In genomic region chr6:35174043-35174434, GRCh38 we compare ENCODE assay signal across 20 cellular contexts. TPM values are rescaled to one million over a fixed set of nuclear protein-coding genes. Genes with fewer than 3 reads are reported as not detected.
DNase-seq lines count a peak whose midpoint lies in the region; ATAC-seq, FAIRE-seq and TF ChIP-seq lines count a peak whose summit lies in the region.
"Had no signal": no experiment of that assay in that cellular context is flagged by ENCODE, and none has a peak within 500 bp of the region (broad histone marks: within the 10 kb centered on the region; RNA-seq: fewer than 3 reads in every experiment).

No MANE protein-coding gene starts in this region.

- H3K14ac ChIP-seq in IMR-90 (replicated peaks; ENCODE audit: low read depth, low read length) = no peak overlapping the region; the same call in 1 of the 2 replicates

- POLR2A ChIA-PET in IMR-90 (lab: Charles Lee; ENCODE audit: unreplicated experiment) (no interaction called here), A673 (lab: Charles Lee; ENCODE audit: low non-redundant PET) (no interaction called here)

- H3K4me1 ChIP-seq in IMR-90 (ENCODE audit: control insufficient read depth, insufficient read depth, low read length) (peaks cover 20% of the 10 kb centered on the region), astrocyte (ENCODE audit: insufficient read depth, low read length) (peaks cover 46% of the 10 kb centered on the region), osteoblast (ENCODE audit: insufficient read depth, low read length) (peaks cover 70% of the 10 kb centered on the region), A673 (ENCODE audit: insufficient read depth, low read length, poor library complexity, severe bottlenecking) (no peaks in the 10 kb centered on the region)

- no peaks in the 10 kb centered on the region for H4K20me1 ChIP-seq in IMR-90 (ENCODE audit: insufficient read depth, low read length)
- H4K20me1 ChIP-seq in astrocyte (ENCODE audit: insufficient read depth, low read length) = no peaks in the 10 kb centered on the region
- no peaks in the 10 kb centered on the region for H4K20me1 ChIP-seq in osteoblast (ENCODE audit: insufficient read depth, low read length)

- H4K5ac ChIP-seq in IMR-90 (ENCODE audit: low read depth, low read length) = no peak overlapping the region

- peaks cover 15% of the 10 kb centered on the region for H3K4me1 Mint-ChIP-seq in astrocyte (ENCODE audit: low read depth, unreplicated experiment)

- no peak overlapping the region for H3K56ac ChIP-seq in IMR-90 (ENCODE audit: extremely low read depth, insufficient read depth, low read length)

- H3K9ac ChIP-seq in IMR-90 (ENCODE audit: low read depth, low read length) (no peak overlapping the region), astrocyte (ENCODE audit: low read length) (no peak overlapping the region)
- H3K9ac ChIP-seq: KMS-11 had no signal

- peak overlapping the region; percentile 75 for H2AK5ac ChIP-seq in IMR-90 (ENCODE audit: low read depth, low read length)

- 0 out of 2 replicates have a peak overlapping the region, but pooled peaks have one; percentile 18 for H3K23ac ChIP-seq in IMR-90 (ENCODE audit: low read depth, low read length)

- dilution Hi-C loops in IMR-90 (cut with HindIII; ENCODE audit: low sequenced_read_pairs, unreplicated experiment) = no loop called here

- no peak for TF ChIP-seq RAD21 in IMR-90 (IDR thresholded peaks at IDR 0.05; ENCODE audit: low read length)

- H2BK120ac ChIP-seq in IMR-90 (ENCODE audit: low read depth, low read length) = peak overlapping the region; percentile 38; the same call in 1 of the 2 replicates

- H3K79me1 ChIP-seq in IMR-90 (ENCODE audit: low read depth in 1 of 2, low read length in 2 of 2) = peaks cover 0 to 3% of the 10 kb centered on the region in 2 experiments; a peak in 1 of 4 replicates

- peaks cover 36% of the 10 kb centered on the region for H3K9me1 ChIP-seq in IMR-90 (ENCODE audit: insufficient read depth, low read length)

- WGBS in IMR-90 (ENCODE audit: extremely low coverage in 2 of 2, insufficient read length in 1 of 2), 2 experiments = no CpG with 5 or more reads among the region's 3 CpGs

- no peak overlapping the region; a peak in 1 of 4 replicates for H4K8ac ChIP-seq in IMR-90 (ENCODE audit: low read depth in 2 of 2, low read length in 2 of 2)

- no TSS peak for BruUV-seq in IMR-90 (replicated peaks; lab: Mats Ljungman, UMichigan)
- BruUV-seq in A673 (replicated peaks; lab: Mats Ljungman, UMichigan) = no TSS peak

- no peaks in the 10 kb centered on the region for H3K79me2 ChIP-seq in astrocyte (ENCODE audit: insufficient read depth, low read length)
- H3K79me2 ChIP-seq in osteoblast (ENCODE audit: insufficient read depth, low read length) = peaks cover 7% of the 10 kb centered on the region

- no peak for ATAC-seq in IMR-90 (ENCODE audit: low read depth)
- ATAC-seq in GM21390 (IDR thresholded peaks at IDR 0.05; ENCODE audit: unreplicated experiment) = no peak

- H3K9me3 ChIP-seq in IMR-90 (ENCODE audit: control insufficient read depth, insufficient read depth, low read length) (no peaks in the 10 kb centered on the region), astrocyte (ENCODE audit: insufficient read depth, low read depth, low read length) (no peaks in the 10 kb centered on the region), osteoblast (ENCODE audit: low read depth, low read length) (no peaks in the 10 kb centered on the region), A673 (ENCODE audit: low read depth, low read length, poor library complexity, severe bottlenecking) (no peaks in the 10 kb centered on the region)
- H3K9me3 ChIP-seq: MG63 had no signal

- H2BK5ac ChIP-seq in IMR-90 (ENCODE audit: low read depth, low read length, poor library complexity, severe bottlenecking) = no peak overlapping the region

- TF ChIP-seq CTCF in IMR-90 (conservative IDR thresholded peaks at IDR 0.05; ENCODE audit: low read depth, low read length) = no peak
- no peak for TF ChIP-seq CTCF in astrocyte (IDR thresholded peaks at IDR 0.05; ENCODE audit: insufficient read depth, low read depth, low read length)
- no peak for TF ChIP-seq CTCF in osteoblast (IDR thresholded peaks at IDR 0.05; ENCODE audit: extremely low read depth, low read depth, low read length)
- TF ChIP-seq CTCF in A673 (conservative IDR thresholded peaks at IDR 0.05; ENCODE audit: low read depth, low read length) = no peak

- H2AK9ac ChIP-seq in IMR-90 (replicated peaks; ENCODE audit: low read depth, low read length, poor library complexity) = no peak overlapping the region

- DNase-seq in activated CD8-positive, alpha-beta memory T cell treated with anti-CD3 and anti-CD28 coated beads, Interleukin-2, amount 50 U/mL, for 48 hours = peak; percentile 36
- DNase-seq in activated CD8-positive, alpha-beta memory T cell treated with anti-CD3 and anti-CD28 coated beads for 24 hours = no peak
- DNase-seq in IMR-90 (no peak), astrocyte (ENCODE audit: low read depth) (no peak), osteoblast (ENCODE audit: insufficient read length, low spot score, missing footprints) (no peak), A673 (ENCODE audit: low spot score) (no peak), GM19240 (ENCODE audit: insufficient read length, low spot score) (no peak)
- DNase-seq: DMS53, NCI-H1092 treated with DMSO at 0.1 percent for 48 hours, NCI-H1694, NCI-H2107, NCI-H2227 treated with DMSO at 0.1 percent for 48 hours, NCI-H524, SHP77 treated with DMSO at 0.1 percent for 48 hours had no signal

- H2AFZ ChIP-seq in IMR-90 (replicated peaks; ENCODE audit: low read length, poor library complexity) (peak overlapping the region; percentile 69), astrocyte (ENCODE audit: low read depth, low read length) (peak overlapping the region; percentile 29), osteoblast (ENCODE audit: low read length) (peak overlapping the region; percentile 52)

- no peak overlapping the region for H3K27ac Mint-ChIP-seq in astrocyte (ENCODE audit: unreplicated experiment)
- H3K27ac Mint-ChIP-seq: CD4-positive, CD25-positive, alpha-beta regulatory T cell had no signal

- intact Hi-C loops in IMR-90 (cut with micrococcal nuclease) (no loop called here), A673 (cut with micrococcal nuclease; ENCODE audit: unreplicated experiment) (no loop called here)

- peaks cover 14% of the 10 kb centered on the region for H3K27me3 Mint-ChIP-seq in astrocyte (ENCODE audit: low read depth, unreplicated experiment)

- no peak overlapping the region; the same call in 1 of the 2 replicates for H4K91ac ChIP-seq in IMR-90 (ENCODE audit: insufficient read depth, low read depth, low read length)

- CTCF ChIA-PET in IMR-90 (lab: Yijun Ruan, JAX) = interaction anchor here (0.9 kb wide), 1 partner anchor 22 kb away, joined by 3 read pairs; no protein-coding TSS in a partner anchor
- CTCF ChIA-PET in A673 (lab: Charles Lee) = no interaction called here

- no peak for FAIRE-seq in astrocyte (lab: Jason Lieb, UNC)
- FAIRE-seq: GM19239 had no signal

- H3K36me3 ChIP-seq in IMR-90 (ENCODE audit: control insufficient read depth, insufficient read depth, low read length) (no peaks in the 10 kb centered on the region), astrocyte (ENCODE audit: insufficient read depth, low read length) (no peaks in the 10 kb centered on the region), osteoblast (ENCODE audit: insufficient read depth, low read length) (no peaks in the 10 kb centered on the region), A673 (ENCODE audit: insufficient read depth, low read length, poor library complexity, severe bottlenecking) (no peaks in the 10 kb centered on the region)
- H3K36me3 ChIP-seq: MG63 had no signal

- H3K9me3 Mint-ChIP-seq in astrocyte (ENCODE audit: unreplicated experiment) = no peaks in the 10 kb centered on the region

- H3K4me2 ChIP-seq in IMR-90 (ENCODE audit: low read depth, low read length) (no peak overlapping the region), astrocyte (ENCODE audit: low read length) (no peak overlapping the region), osteoblast (ENCODE audit: insufficient read depth, low read length) (peak overlapping the region; percentile 11)
- H3K4me2 ChIP-seq: KMS-11 had no signal

- H3K27me3 ChIP-seq in IMR-90 (ENCODE audit: control insufficient read depth, insufficient read depth, low read length) (no peaks in the 10 kb centered on the region), astrocyte (ENCODE audit: insufficient read depth, low read length) (no peaks in the 10 kb centered on the region), osteoblast (ENCODE audit: insufficient read depth, low read length) (no peaks in the 10 kb centered on the region), A673 (replicated peaks; ENCODE audit: insufficient read depth, low read depth, low read length, poor library complexity) (no peaks in the 10 kb centered on the region)
- H3K27me3 ChIP-seq: MG63 had no signal

- H3K36me3 Mint-ChIP-seq in astrocyte (ENCODE audit: low read depth, unreplicated experiment) = no peaks in the 10 kb centered on the region
- H3K36me3 Mint-ChIP-seq: CD4-positive, CD25-positive, alpha-beta regulatory T cell had no signal

- H2BK20ac ChIP-seq in IMR-90 (ENCODE audit: low read depth, low read length) = peak overlapping the region; percentile 65

- H3K27ac ChIP-seq in IMR-90 (ENCODE audit: insufficient read depth, low read length) = no peak overlapping the region
- no peak overlapping the region for H3K27ac ChIP-seq in astrocyte (ENCODE audit: low read depth, low read length)
- H3K27ac ChIP-seq in osteoblast (ENCODE audit: low read depth, low read length) = peak overlapping the region; percentile 70
- no peak overlapping the region for H3K27ac ChIP-seq in A673 (ENCODE audit: low read depth, low read length, poor library complexity, severe bottlenecking)
- H3K27ac ChIP-seq: KMS-11 had no signal

- peak overlapping the region; percentile 66; the same call in 2 of the 3 replicates for H2BK15ac ChIP-seq in IMR-90 (ENCODE audit: low read depth, low read length)

- peak overlapping the region; percentile 43 for H3K4ac ChIP-seq in IMR-90 (ENCODE audit: low read depth, low read length)

- H3K4me3 ChIP-seq in IMR-90 (ENCODE audit: insufficient read depth, low read depth, low read length) (no peak overlapping the region), astrocyte (ENCODE audit: insufficient read depth, low read depth, low read length) (no peak overlapping the region), osteoblast (ENCODE audit: insufficient read depth, low read length) (no peak overlapping the region), A673 (ENCODE audit: low read depth, low read length, poor library complexity, severe bottlenecking) (no peak overlapping the region)
- H3K4me3 ChIP-seq: MG63 had no signal

- in situ Hi-C loops in IMR-90 (cut with MboI; ENCODE audit: low sequenced_read_pairs) = no loop called here

- H3K4me3 Mint-ChIP-seq in astrocyte (ENCODE audit: unreplicated experiment) = no peak overlapping the region
- H3K4me3 Mint-ChIP-seq: CD4-positive, CD25-positive, alpha-beta regulatory T cell had no signal

- no peak for TF ChIP-seq POLR2A in IMR-90 (IDR thresholded peaks at IDR 0.05; ENCODE audit: low read depth, low read length)

- no peak overlapping the region for H3K18ac ChIP-seq in IMR-90 (ENCODE audit: low read depth, low read length)

RNA-seq across cellular contexts. Expression of gene TCP11, which starts 32.9 kb away (rescaled TPM):
- 0.36 and 0.56 TPM in 2 replicates for total RNA-seq in IMR-90 (2012; rRNA removed)
- polyA plus RNA-seq in IMR-90 (2012; rRNA removed) = 0.30 and 0.34 TPM in 2 replicates
- polyA plus RNA-seq in IMR-90 (2012; cell fraction: cytosol; rRNA removed) = 0.16 TPM in 1 of 2 replicates, not detected in the other
- 0.09 and 0.11 TPM in 2 replicates for polyA plus RNA-seq in IMR-90 (2012; cell fraction: nucleus; rRNA removed; ENCODE audit: low replicate concordance)
- total RNA-seq in astrocyte = not detected in 2 replicates
- 0.29 and 0.72 TPM in 2 replicates for total RNA-seq in osteoblast
- total RNA-seq in A673 (2021) = not detected in 2 replicates
- total RNA-seq: CD4-positive, CD25-positive, alpha-beta regulatory T cell; RPMI7951 had no signal
- polyA plus RNA-seq: CD4-positive, CD25-positive, alpha-beta regulatory T cell had no signal

RNA-seq across cellular contexts. Expression of gene SCUBE3, which starts 39.7 kb away (rescaled TPM):
- total RNA-seq in IMR-90 (2012; rRNA removed) (19.9 and 21.1 TPM in 2 replicates), astrocyte (8.5 and 10.1 TPM in 2 replicates), osteoblast (30.4 and 62.5 TPM in 2 replicates), A673 (2021) (0.04 TPM in 1 of 2 replicates, not detected in the other)
- polyA plus RNA-seq in IMR-90 (2012; rRNA removed) = 41.5 and 45.5 TPM in 2 replicates
- polyA plus RNA-seq in IMR-90 (2012; cell fraction: cytosol; rRNA removed) = 24.2 and 25.6 TPM in 2 replicates
- polyA plus RNA-seq in IMR-90 (2012; cell fraction: nucleus; rRNA removed; ENCODE audit: low replicate concordance) = 53.9 and 65.7 TPM in 2 replicates
- total RNA-seq: CD4-positive, CD25-positive, alpha-beta regulatory T cell had no signal
